In the genomic region with DNA sequence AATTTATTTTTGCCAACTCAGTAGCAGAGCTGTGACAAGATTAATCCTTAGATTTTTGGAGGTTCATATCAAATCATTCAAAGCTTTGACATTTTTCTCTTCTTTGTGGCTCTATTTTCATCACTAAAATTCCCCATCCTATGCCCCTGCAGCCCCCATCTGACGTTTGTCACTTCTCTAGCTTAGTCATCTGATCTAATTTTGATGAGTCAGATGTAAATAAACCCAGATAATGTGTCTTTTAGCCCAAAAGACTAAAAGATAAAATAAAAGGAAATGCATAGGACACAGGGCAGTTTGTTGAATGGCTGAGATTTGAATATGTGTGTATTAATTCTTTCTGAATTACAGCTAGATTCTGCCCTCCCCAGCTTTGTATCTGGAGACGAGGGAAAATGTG, we compare ENCODE assay signal across 24 cellular contexts. TPM values are rescaled to one million over a fixed set of nuclear protein-coding genes. Genes with fewer than 3 reads are reported as not detected.
"Had no signal": no experiment of that assay in that cellular context is flagged by ENCODE, and none has a peak within 500 bp of the region (broad histone marks: within the 10 kb centered on the region; RNA-seq: fewer than 3 reads in every experiment).

No MANE protein-coding gene starts in this region.

- ATAC-seq: left lung had no signal

- H3K4me1 Mint-ChIP-seq: activated CD4-positive, alpha-beta T cell treated with anti-CD3 and anti-CD28 coated beads, Interleukin-2, amount 10 ng/mL, durations not matched to agents 24 days and 14 days; activated naive CD8-positive, alpha-beta T cell treated with anti-CD3 and anti-CD28 coated beads, Interleukin-2, amount 10 ng/mL, durations not matched to agents 7 days and 5 days; memory B cell had no signal

- H3K4me1 ChIP-seq: left lung had no signal

- H3K9me3 Mint-ChIP-seq: activated CD4-positive, alpha-beta T cell treated with anti-CD3 and anti-CD28 coated beads, Interleukin-2, amount 10 ng/mL, durations not matched to agents 24 days and 14 days; activated naive CD8-positive, alpha-beta T cell treated with anti-CD3 and anti-CD28 coated beads, Interleukin-2, amount 10 ng/mL, durations not matched to agents 7 days and 5 days; activated T-helper 1 cell treated with anti-CD3 and anti-CD28 coated beads, Interleukin-12 subunit alpha, Interleukin-12 subunit beta, Interleukin-2, Interleukin-4 antibody, amounts not matched to agents 30 ng/mL and 10 ng/mL and 1 ng/mL, durations not matched to agents 14 hours and 24 hours and 36 hours; dendritic cell treated with granulocyte-macrophage colony-stimulating factor and Interleukin-4, amounts not matched to agents 40 ng/mL and 50 ng/mL, for 4 days had no signal

- H3K36me3 Mint-ChIP-seq: activated naive CD8-positive, alpha-beta T cell treated with anti-CD3 and anti-CD28 coated beads, Interleukin-2, amount 10 ng/mL, durations not matched to agents 7 days and 5 days; memory B cell had no signal

- H3K27me3 ChIP-seq: brain microvascular endothelial cell, hepatocyte, left lung, transverse colon, vagina had no signal

- H3K4me3 Mint-ChIP-seq: activated CD4-positive, alpha-beta T cell treated with anti-CD3 and anti-CD28 coated beads, Interleukin-2, amount 10 ng/mL, durations not matched to agents 24 days and 14 days; activated naive CD8-positive, alpha-beta T cell treated with anti-CD3 and anti-CD28 coated beads, Interleukin-2, amount 10 ng/mL, durations not matched to agents 7 days and 5 days; activated T-helper 1 cell treated with anti-CD3 and anti-CD28 coated beads, Interleukin-12 subunit alpha, Interleukin-12 subunit beta, Interleukin-2, Interleukin-4 antibody, amounts not matched to agents 30 ng/mL and 10 ng/mL and 1 ng/mL, durations not matched to agents 14 hours and 24 hours and 36 hours; dendritic cell treated with granulocyte-macrophage colony-stimulating factor and Interleukin-4, amounts not matched to agents 40 ng/mL and 50 ng/mL, for 4 days; memory B cell; nephron progenitor cell had no signal

- H3K9me3 ChIP-seq: left lung, transverse colon, vagina had no signal

- H3K36me3 ChIP-seq: brain microvascular endothelial cell, left lung, transverse colon, vagina had no signal

- H3K27ac ChIP-seq: brain microvascular endothelial cell, epithelial cell of prostate, hepatocyte, vagina had no signal

- H3K27ac Mint-ChIP-seq: activated CD4-positive, alpha-beta T cell treated with anti-CD3 and anti-CD28 coated beads, Interleukin-2, amount 10 ng/mL, durations not matched to agents 24 days and 14 days; activated naive CD8-positive, alpha-beta T cell treated with anti-CD3 and anti-CD28 coated beads, Interleukin-2, amount 10 ng/mL, durations not matched to agents 7 days and 5 days; activated T-helper 1 cell treated with anti-CD3 and anti-CD28 coated beads, Interleukin-12 subunit alpha, Interleukin-12 subunit beta, Interleukin-2, Interleukin-4 antibody, amounts not matched to agents 30 ng/mL and 10 ng/mL and 1 ng/mL, durations not matched to agents 14 hours and 24 hours and 36 hours; dendritic cell treated with granulocyte-macrophage colony-stimulating factor and Interleukin-4, amounts not matched to agents 40 ng/mL and 50 ng/mL, for 4 days; memory B cell; nephron progenitor cell; progenitor cell of endocrine pancreas had no signal

- H3K4me3 ChIP-seq: hepatocyte, left lung, transverse colon, vagina had no signal

- DNase-seq: activated CD4-positive, alpha-beta T cell treated with anti-CD3 and anti-CD28 coated beads, Interleukin-2, amount 10 ng/mL, durations not matched to agents 24 days and 14 days; activated CD4-positive, CD25-positive, alpha-beta regulatory T cell; activated CD8-positive, alpha-beta memory T cell treated with anti-CD3 and anti-CD28 coated beads for 24 hours; activated naive CD4-positive, alpha-beta T cell; activated naive CD8-positive, alpha-beta T cell treated with anti-CD3 and anti-CD28 coated beads, Interleukin-2, amount 10 ng/mL, durations not matched to agents 7 days and 5 days; brain microvascular endothelial cell; cerebellar nuclear complex; islet precursor cell; left lung; nephron progenitor cell; stimulated activated CD4-positive, alpha-beta T cell treated with anti-CD3 and anti-CD28 coated beads, Interleukin-15, amount 100 ng/mL, for 24 hours; stimulated activated CD4-positive, alpha-beta T cell treated with anti-CD3 and anti-CD28 coated beads, Interleukin-4, amount 100 ng/mL, for 1 hour; stimulated activated naive CD4-positive, alpha-beta T cell treated with Interleukin-2 at 50 U/mL for 16 hours; transverse colon had no signal

RNA-seq across cellular contexts. Expression of gene HSPB3, which starts 0.9 kb away (rescaled TPM):
- total RNA-seq: activated CD4-positive, alpha-beta T cell treated with anti-CD3 and anti-CD28 coated beads, Interleukin-2, amount 10 ng/mL, durations not matched to agents 24 days and 14 days; activated naive CD8-positive, alpha-beta T cell treated with anti-CD3 and anti-CD28 coated beads, Interleukin-2, amount 10 ng/mL, durations not matched to agents 7 days and 5 days; activated T-helper 1 cell treated with anti-CD3 and anti-CD28 coated beads, Interleukin-12 subunit alpha, Interleukin-12 subunit beta, Interleukin-2, Interleukin-4 antibody, amounts not matched to agents 30 ng/mL and 10 ng/mL and 1 ng/mL, durations not matched to agents 14 hours and 24 hours and 36 hours; omental fat pad; progenitor cell of endocrine pancreas; sciatic nerve; T-helper 2 cell treated with Interferon-gamma antibody and Interleukin-4, amounts not matched to agents 100 ng/mL and 5 ng/mL, for 36 hours; vagina had no signal
